31 cellular contexts compared by ENCODE assay signal in genomic region chr2:140851258-140851657, GRCh38.
"Had no signal": no experiment of that assay in that cellular context is flagged by ENCODE, and none has a peak within 500 bp of the region (broad histone marks: within the 10 kb centered on the region; RNA-seq: fewer than 3 reads in every experiment).

No MANE protein-coding gene starts in this region.

- H3K4me3 ChIP-seq: PC-9 had no signal

- H3K27ac ChIP-seq: PC-9, RWPE1, VCaP had no signal

- DNase-seq: activated B cell treated with CpG ODN at 0.5 μM for 24 hours; activated CD4-positive, alpha-beta memory T cell treated with anti-CD3 and anti-CD28 coated beads for 36 hours; activated CD4-positive, alpha-beta T cell treated with anti-CD3 and anti-CD28 coated beads for 4 hours; activated CD4-positive, alpha-beta T cell treated with anti-CD3 and anti-CD28 coated beads, Interleukin-2, amount 50 U/mL, for 1 hour; activated CD4-positive, CD25-positive, alpha-beta regulatory T cell treated with anti-CD3 and anti-CD28 coated beads, Interleukin-2, amount 50 U/mL, for 72 hours; activated CD8-positive, alpha-beta memory T cell treated with anti-CD3 and anti-CD28 coated beads, Interleukin-2, amount 50 U/mL, for 4 hours; activated naive CD4-positive, alpha-beta T cell treated with anti-CD3 and anti-CD28 coated beads, Interleukin-2, amount 10 ng/mL, durations not matched to agents 7 days and 5 days; activated naive CD8-positive, alpha-beta T cell treated with anti-CD3 and anti-CD28 coated beads, Interleukin-2, amount 50 U/mL, for 24 hours; activated T-cell treated with anti-CD3 and anti-CD28 coated beads for 4 hours; activated T-cell treated with anti-CD3 and anti-CD28 coated beads, Interleukin-2, amount 50 U/mL, for 4 hours; anterior cingulate cortex; central memory CD4-positive, alpha-beta T cell; Karpas-422; KBM-7; NCI-H1105; NCI-H1417 treated with DMSO at 0.1 percent for 48 hours; NCI-H187 treated with DMSO at 0.1 percent for 48 hours; NCI-H2081 treated with DMSO at 0.1 percent for 48 hours; NCI-H226; NCI-H446 treated with DMSO at 0.1 percent for 48 hours; NCI-H524 treated with DMSO at 0.1 percent for 48 hours; PC-9; Right ventricle myocardium superior; SW 1271; T-helper 1 cell; T-helper 2 cell; T-helper 9 cell had no signal

- ATAC-seq: activated naive CD8-positive, alpha-beta T cell treated with anti-CD3 and anti-CD28 coated beads, Interleukin-2, amount 50 U/mL, for 24 hours; activated T-cell treated with anti-CD3 and anti-CD28 coated beads, Interleukin-2, amount 50 U/mL, for 4 hours had no signal

- H3K4me2 ChIP-seq: PC-9 had no signal

- H2AFZ ChIP-seq: PC-9 had no signal

- FAIRE-seq: bronchial epithelial cell, RCC 7860 had no signal
